8 cellular contexts compared by ENCODE assay signal in the genomic region with DNA sequence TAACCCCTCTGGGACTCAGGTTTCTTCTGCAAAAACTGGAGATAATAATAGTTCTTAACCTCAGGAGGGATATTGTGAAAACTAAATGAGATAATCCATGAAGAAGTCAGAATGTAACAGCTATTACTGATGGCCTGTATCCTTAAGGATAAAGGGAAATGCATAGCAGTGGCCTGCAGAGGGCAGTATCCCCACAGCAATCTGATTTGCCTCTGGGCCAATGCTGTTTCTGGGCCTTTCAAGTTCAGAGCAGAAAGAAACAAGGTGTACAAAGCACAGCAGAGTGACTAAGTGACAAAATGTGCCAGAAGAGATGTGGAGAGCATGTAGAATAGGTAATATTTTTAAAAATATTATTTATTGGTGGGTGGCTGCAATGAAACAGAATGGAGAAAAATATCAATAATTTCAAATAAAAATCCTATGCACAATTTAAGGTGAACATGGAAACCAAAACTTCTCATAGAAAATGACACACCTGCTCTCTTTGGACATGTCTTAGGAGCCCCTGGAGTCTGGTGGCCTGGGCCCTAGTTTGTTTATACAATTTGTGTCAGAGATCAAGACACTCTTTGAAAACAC.
DNase-seq lines count a peak whose midpoint lies in the region; ATAC-seq and TF ChIP-seq lines count a peak whose summit lies in the region.

No MANE protein-coding gene starts in this region.

- no peaks in the 10 kb centered on the region for H3K4me1 ChIP-seq in left lung

- TF ChIP-seq CTCF in choroid plexus epithelial cell (conservative IDR thresholded peaks at IDR 0.05; ENCODE audit: low read depth, low read length), result peak; percentile 94
- peak; percentile 84 to 89 for TF ChIP-seq CTCF in left lung (IDR thresholded peaks at IDR 0.05)

- H3K9me3 ChIP-seq in left lung, result no peaks in the 10 kb centered on the region

- intact Hi-C loops in left lung (cut with DNase I), result loop anchor here in 1 of 2 donors (5.0 kb wide), 2 partner anchors 717 to 802 kb away; a partner anchor contains a TSS

- H3K27ac ChIP-seq in left lung, result no peak overlapping the region

- ATAC-seq in HG02870 (IDR thresholded peaks at IDR 0.05; ENCODE audit: unreplicated experiment), result peak; percentile 77
- ATAC-seq in left lung, result peak; percentile 94
- no peak for ATAC-seq in HG03460 (IDR thresholded peaks at IDR 0.05; ENCODE audit: unreplicated experiment)

- no peaks in the 10 kb centered on the region for H3K36me3 ChIP-seq in left lung

- H3K4me3 ChIP-seq in choroid plexus epithelial cell (ENCODE audit: low read depth, low read length), result no peak overlapping the region
- H3K4me3 ChIP-seq in left lung, result no peak overlapping the region

- H3K27me3 ChIP-seq in left lung, result no peaks in the 10 kb centered on the region

- DNase-seq in DMS153 (lab: John Stamatoyannopoulos, UW) (peak; percentile 78), NCI-H446 (lab: John Stamatoyannopoulos, UW) (peak; percentile 34 to 80), choroid plexus epithelial cell (ENCODE audit: low read depth) (peak; percentile 87), left lung (peak in 1 of 2 donors; percentile 50)
- DNase-seq in activated CD4-positive, alpha-beta T cell treated with anti-CD3 and anti-CD28 coated beads for 4 hours, result peak; percentile 36 to 43
- peak; percentile 5 to 45 (median 17) for DNase-seq in stimulated activated CD4-positive, alpha-beta T cell treated with anti-CD3 and anti-CD28 coated beads, TNF-alpha, amount 100 ng/mL, for 1 hour (ENCODE audit: low read depth in 3 of 3, low spot score in 1 of 3)
